Comparison of ENCODE assay signal across 29 cellular contexts in the genomic region with DNA sequence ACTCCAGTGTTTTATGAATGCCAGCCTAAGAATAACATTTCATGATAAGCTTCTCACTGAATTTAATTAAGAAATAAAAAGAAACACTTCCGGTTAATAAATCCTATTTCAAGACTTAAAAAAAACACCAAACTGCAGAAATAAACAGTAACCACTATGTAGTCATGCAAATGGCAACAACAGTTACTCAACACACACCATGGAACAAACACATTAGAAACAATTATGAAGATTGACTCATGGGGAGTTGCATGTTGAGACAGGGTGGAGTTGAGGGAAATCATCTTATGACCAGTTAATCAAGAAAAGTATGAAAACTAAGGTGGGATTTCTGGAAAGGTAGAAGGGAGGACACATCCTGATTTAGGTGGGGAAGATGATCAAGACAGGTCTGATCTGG. TPM values are rescaled to one million over a fixed set of nuclear protein-coding genes. Genes with fewer than 3 reads are reported as not detected.
A peak's percentile ranks its signal among the peaks of the same experiment; 100 is the strongest.
DNase-seq lines count a peak whose midpoint lies in the region; ATAC-seq, FAIRE-seq and TF ChIP-seq lines count a peak whose summit lies in the region.
"Had no signal": no experiment of that assay in that cellular context is flagged by ENCODE, and none has a peak within 500 bp of the region (broad histone marks: within the 10 kb centered on the region; RNA-seq: fewer than 3 reads in every experiment).

No MANE protein-coding gene starts in this region.

- H3K4me3 Mint-ChIP-seq in effector memory CD8-positive, alpha-beta T cell = no peak overlapping the region
- H3K4me3 Mint-ChIP-seq: activated CD4-positive, alpha-beta memory T cell treated with anti-CD3 and anti-CD28 coated beads, Interleukin-2, amount 10 ng/mL, durations not matched to agents 7 days and 5 days; CD8-positive, alpha-beta T cell; endodermal cell; stimulated activated naive CD8-positive, alpha-beta T cell treated with anti-CD3 and anti-CD28 coated beads, Interleukin-15, Interleukin-2, amounts not matched to agents 100 ng/mL and 50 ng/mL, for 24 hours; T-helper 1 cell treated with Interleukin-12 subunit alpha and Interleukin-12 subunit beta and Interleukin-4 antibody, amounts not matched to agents 30 μg/mL and 1 μg/mL, for 36 hours had no signal

- no peak overlapping the region for H3K4me3 ChIP-seq in ascending aorta
- H3K4me3 ChIP-seq: colonic mucosa, lung, SJSA1, transverse colon had no signal

- H3K27ac ChIP-seq in epithelial cell of prostate = peak overlapping the region; percentile 82
- no peak overlapping the region for H3K27ac ChIP-seq in ascending aorta
- H3K27ac ChIP-seq: brain microvascular endothelial cell, colonic mucosa, KMS-11, SJSA1, WERI-Rb-1 had no signal

- H3K36me3 Mint-ChIP-seq in effector memory CD8-positive, alpha-beta T cell (ENCODE audit: insufficient read depth) = no peaks in the 10 kb centered on the region
- H3K36me3 Mint-ChIP-seq: CD8-positive, alpha-beta T cell had no signal

- no peak overlapping the region for H3K27ac Mint-ChIP-seq in effector memory CD8-positive, alpha-beta T cell
- H3K27ac Mint-ChIP-seq: activated CD4-positive, alpha-beta memory T cell treated with anti-CD3 and anti-CD28 coated beads, Interleukin-2, amount 10 ng/mL, durations not matched to agents 7 days and 5 days; CD8-positive, alpha-beta T cell; endodermal cell; stimulated activated naive CD8-positive, alpha-beta T cell treated with anti-CD3 and anti-CD28 coated beads, Interleukin-15, Interleukin-2, amounts not matched to agents 100 ng/mL and 50 ng/mL, for 24 hours; T-helper 1 cell treated with Interleukin-12 subunit alpha and Interleukin-12 subunit beta and Interleukin-4 antibody, amounts not matched to agents 30 μg/mL and 1 μg/mL, for 36 hours had no signal

- intact Hi-C loops in ascending aorta (cut with DNase I) = no loop called here

- no peaks in the 10 kb centered on the region for H3K4me1 ChIP-seq in ascending aorta
- H3K4me1 ChIP-seq: colonic mucosa, SJSA1 had no signal

- peaks cover 0 to 2% of the 10 kb centered on the region in 2 donors for H3K4me1 Mint-ChIP-seq in effector memory CD8-positive, alpha-beta T cell (ENCODE audit: low read depth in 2 of 2)
- H3K4me1 Mint-ChIP-seq: activated CD4-positive, alpha-beta memory T cell treated with anti-CD3 and anti-CD28 coated beads, Interleukin-2, amount 10 ng/mL, durations not matched to agents 7 days and 5 days had no signal

- no peak for ATAC-seq in effector memory CD8-positive, alpha-beta T cell (replicated peaks)
- ATAC-seq: CD8-positive, alpha-beta T cell had no signal

- DNase-seq in RKO (ENCODE audit: low spot score) (peak; percentile 14), epithelial cell of prostate (ENCODE audit: low read depth, low spot score) (peak; percentile 76), stromal cell of bone marrow (ENCODE audit: low read depth) (peak; percentile 13), NCI-H1694 treated with DMSO at 0.1 percent for 48 hours (lab: John Stamatoyannopoulos, UW) (no peak), ascending aorta (ENCODE audit: low spot score in 2 of 2) (no peak), NCI-H748 treated with DMSO at 0.1 percent for 48 hours (lab: John Stamatoyannopoulos, UW) (no peak)
- no peak for DNase-seq in effector memory CD8-positive, alpha-beta T cell
- DNase-seq: activated CD4-positive, alpha-beta memory T cell treated with anti-CD3 and anti-CD28 coated beads, Interleukin-2, amount 10 ng/mL, durations not matched to agents 7 days and 5 days; activated gamma-delta T cell; activated T-cell treated with anti-CD3 and anti-CD28 coated beads for 4 hours; CD8-positive, alpha-beta T cell; GF-D8; hypothalamus; NCI-H1930; NCI-H2227 treated with DMSO at 0.1 percent for 48 hours; nucleus accumbens; stimulated activated CD4-positive, alpha-beta T cell treated with anti-CD3 and anti-CD28 coated beads, Interleukin-4, amount 100 ng/mL, for 24 hours had no signal

- no peak for TF ChIP-seq CTCF in ascending aorta (IDR thresholded peaks at IDR 0.05)

- peaks cover 10 to 24% of the 10 kb centered on the region in 2 donors for H3K27me3 Mint-ChIP-seq in effector memory CD8-positive, alpha-beta T cell
- H3K27me3 Mint-ChIP-seq: activated CD4-positive, alpha-beta memory T cell treated with anti-CD3 and anti-CD28 coated beads, Interleukin-2, amount 10 ng/mL, durations not matched to agents 7 days and 5 days had no signal

- peak; percentile 76 for FAIRE-seq in islet of Langerhans (lab: Jason Lieb, UNC)
- FAIRE-seq: frontal cortex had no signal

- H3K27me3 ChIP-seq in ascending aorta = no peaks in the 10 kb centered on the region
- H3K27me3 ChIP-seq: brain microvascular endothelial cell, colonic mucosa, SJSA1, transverse colon had no signal

- no peaks in the 10 kb centered on the region for H3K36me3 ChIP-seq in ascending aorta
- H3K36me3 ChIP-seq: brain microvascular endothelial cell, colonic mucosa, SJSA1, transverse colon, WERI-Rb-1 had no signal

- no peaks in the 10 kb centered on the region for H3K9me3 ChIP-seq in ascending aorta
- H3K9me3 ChIP-seq: colonic mucosa, SJSA1, transverse colon had no signal

- H3K9me3 Mint-ChIP-seq in effector memory CD8-positive, alpha-beta T cell = peaks cover 0 to 3% of the 10 kb centered on the region in 2 donors
- H3K9me3 Mint-ChIP-seq: endodermal cell had no signal

RNA-seq across cellular contexts. Expression of gene PLBD1, which starts 52.7 kb away (rescaled TPM):
- total RNA-seq in ascending aorta = 15.2 TPM
- total RNA-seq: activated CD4-positive, alpha-beta memory T cell treated with anti-CD3 and anti-CD28 coated beads, Interleukin-2, amount 10 ng/mL, durations not matched to agents 7 days and 5 days; CD8-positive, alpha-beta T cell; SJSA1 had no signal

Comparison
In these comparisons a context has a peak if more than half of its experiments do, and no peak if none do; other contexts are left out.
1. DNase-seq: peak in RKO (single experiment), epithelial cell of prostate (single experiment) and stromal cell of bone marrow (single experiment); none in NCI-H1694 treated with DMSO at 0.1 percent for 48 hours (single experiment), effector memory CD8-positive, alpha-beta T cell (0 of 3), ascending aorta (0 of 2) and NCI-H748 treated with DMSO at 0.1 percent for 48 hours (single experiment).